ENCODE assay signal across 20 cellular contexts in genomic region chr4:126264839-126265238, GRCh38.
DNase-seq lines count a peak whose midpoint lies in the region; FAIRE-seq and TF ChIP-seq lines count a peak whose summit lies in the region.
"Had no signal": no experiment of that assay in that cellular context is flagged by ENCODE, and none has a peak within 500 bp of the region (broad histone marks: within the 10 kb centered on the region; RNA-seq: fewer than 3 reads in every experiment).

No MANE protein-coding gene starts in this region.

- CTCF ChIA-PET in activated naive CD4-positive, alpha-beta T cell treated with anti-CD3 and anti-CD28 coated beads for 36 hours (lab: Charles Lee), result no interaction called here

- H3K9me3 Mint-ChIP-seq in activated naive CD4-positive, alpha-beta T cell treated with anti-CD3 and anti-CD28 coated beads for 36 hours, result no peaks in the 10 kb centered on the region
- no peaks in the 10 kb centered on the region for H3K9me3 Mint-ChIP-seq in glutamatergic neuron (ENCODE audit: unreplicated experiment)
- H3K9me3 Mint-ChIP-seq: brain, nephron had no signal

- H3K4me1 ChIP-seq in ascending aorta, result no peaks in the 10 kb centered on the region

- peak; percentile 55 for DNase-seq in HS-5 (ENCODE audit: low read depth)
- DNase-seq in amniotic epithelial cell (ENCODE audit: low read depth), result peak; percentile 62
- DNase-seq in fibroblast of villous mesenchyme (ENCODE audit: low read depth), result peak; percentile 5
- peak; percentile 13 for DNase-seq in urothelium cell line (ENCODE audit: low spot score)
- no peak for DNase-seq in ascending aorta (ENCODE audit: low spot score in 2 of 2)
- no peak for DNase-seq in activated naive CD4-positive, alpha-beta T cell treated with anti-CD3 and anti-CD28 coated beads for 36 hours
- no peak for DNase-seq in glutamatergic neuron
- DNase-seq: activated CD4-positive, alpha-beta T cell treated with anti-CD3 and anti-CD28 coated beads for 1 hour; activated gamma-delta T cell treated with Interleukin-2 at 50 U/mL for 16 hours; dorsolateral prefrontal cortex; GF-D8; islet precursor cell; NCI-H1436; NCI-H82; PC-9; testis had no signal

- no peaks in the 10 kb centered on the region for H3K36me3 ChIP-seq in ascending aorta

- H3K4me3 Mint-ChIP-seq in activated naive CD4-positive, alpha-beta T cell treated with anti-CD3 and anti-CD28 coated beads for 36 hours, result no peak overlapping the region
- no peak overlapping the region for H3K4me3 Mint-ChIP-seq in glutamatergic neuron (ENCODE audit: unreplicated experiment)
- H3K4me3 Mint-ChIP-seq: brain, nephron had no signal

- no peaks in the 10 kb centered on the region for H3K27me3 ChIP-seq in ascending aorta
- H3K27me3 ChIP-seq: hepatocyte, testis had no signal

- no peaks in the 10 kb centered on the region for H3K9me3 ChIP-seq in ascending aorta
- H3K9me3 ChIP-seq: testis had no signal

- H3K4me3 ChIP-seq in fibroblast of villous mesenchyme (ENCODE audit: low read depth, low read length), result no peak overlapping the region
- H3K4me3 ChIP-seq in ascending aorta, result no peak overlapping the region
- H3K4me3 ChIP-seq: dorsolateral prefrontal cortex, hepatocyte, PC-9, testis had no signal

- TF ChIP-seq CTCF in fibroblast of villous mesenchyme (IDR thresholded peaks at IDR 0.05; ENCODE audit: insufficient read depth, low read depth, low read length) (no peak), ascending aorta (IDR thresholded peaks at IDR 0.05) (no peak), glutamatergic neuron (IDR thresholded peaks at IDR 0.05; ENCODE audit: partially characterized antibody, unreplicated experiment) (no peak)

- no peaks in the 10 kb centered on the region for H3K36me3 Mint-ChIP-seq in activated naive CD4-positive, alpha-beta T cell treated with anti-CD3 and anti-CD28 coated beads for 36 hours (ENCODE audit: low read depth)
- H3K36me3 Mint-ChIP-seq in glutamatergic neuron (ENCODE audit: unreplicated experiment), result no peaks in the 10 kb centered on the region
- H3K36me3 Mint-ChIP-seq: brain had no signal

- H3K27ac Mint-ChIP-seq in activated naive CD4-positive, alpha-beta T cell treated with anti-CD3 and anti-CD28 coated beads for 36 hours, result no peak overlapping the region
- no peak overlapping the region for H3K27ac Mint-ChIP-seq in glutamatergic neuron (ENCODE audit: unreplicated experiment)
- H3K27ac Mint-ChIP-seq: brain, nephron had no signal

- no peak overlapping the region for H3K27ac ChIP-seq in ascending aorta
- H3K27ac ChIP-seq: C4-2B, dorsolateral prefrontal cortex, hepatocyte, PC-9, testis had no signal

- intact Hi-C loops in ascending aorta (cut with DNase I), result no loop called here
- intact Hi-C loops in activated naive CD4-positive, alpha-beta T cell treated with anti-CD3 and anti-CD28 coated beads for 36 hours (cut with micrococcal nuclease), result no loop called here

- H3K27me3 Mint-ChIP-seq in activated naive CD4-positive, alpha-beta T cell treated with anti-CD3 and anti-CD28 coated beads for 36 hours (ENCODE audit: low read depth), result no peaks in the 10 kb centered on the region
- no peaks in the 10 kb centered on the region for H3K27me3 Mint-ChIP-seq in glutamatergic neuron (ENCODE audit: unreplicated experiment)
- H3K27me3 Mint-ChIP-seq: brain had no signal

- FAIRE-seq in urothelium cell line (lab: Jason Lieb, UNC), result no peak

- H3K4me1 Mint-ChIP-seq in activated naive CD4-positive, alpha-beta T cell treated with anti-CD3 and anti-CD28 coated beads for 36 hours (ENCODE audit: low read depth), result no peaks in the 10 kb centered on the region
- peaks cover 3% of the 10 kb centered on the region for H3K4me1 Mint-ChIP-seq in glutamatergic neuron (ENCODE audit: low read depth, unreplicated experiment)

Comparison
In these comparisons a context has a peak if more than half of its experiments do, and no peak if none do; other contexts are left out.
1. DNase-seq: peak in HS-5 (single experiment), amniotic epithelial cell (single experiment), fibroblast of villous mesenchyme (single experiment) and urothelium cell line (single experiment); none in ascending aorta (0 of 2), activated naive CD4-positive, alpha-beta T cell treated with anti-CD3 and anti-CD28 coated beads for 36 hours (single experiment) and glutamatergic neuron (single experiment).